ENCODE assay signal across 27 cellular contexts in genomic region chr10:88477343-88478085, GRCh38.
DNase-seq lines count a peak whose midpoint lies in the region; ATAC-seq, FAIRE-seq and TF ChIP-seq lines count a peak whose summit lies in the region.
"Had no signal": no experiment of that assay in that cellular context is flagged by ENCODE, and none has a peak within 500 bp of the region (broad histone marks: within the 10 kb centered on the region; RNA-seq: fewer than 3 reads in every experiment).

No MANE protein-coding gene starts in this region.

- H3K27me3 Mint-ChIP-seq in naive thymus-derived CD8-positive, alpha-beta T cell: peaks cover 0 to 3% (median 0%) of the 10 kb centered on the region in 5 donors
- H3K27me3 Mint-ChIP-seq: activated naive CD8-positive, alpha-beta T cell treated with anti-CD3 and anti-CD28 coated beads, Interleukin-2, amount 50 U/mL, for 24 hours; stimulated activated naive CD8-positive, alpha-beta T cell treated with anti-CD3 and anti-CD28 coated beads, Interleukin-15, Interleukin-2, amounts not matched to agents 100 ng/mL and 50 ng/mL, for 24 hours had no signal

- no peaks in the 10 kb centered on the region for H3K9me1 ChIP-seq in keratinocyte (ENCODE audit: control insufficient read depth, extremely low read depth, insufficient read depth, low read length)

- DNase-seq in D721Med (ENCODE audit: insufficient read length, low spot score): no peak
- no peak for DNase-seq in GM19239 (ENCODE audit: insufficient read length, low spot score)
- peak; percentile 37 for DNase-seq in epithelial cell of esophagus (ENCODE audit: low read depth)
- DNase-seq in keratinocyte (ENCODE audit: low read depth, low spot score): no peak
- no peak for DNase-seq in activated T-cell treated with anti-CD3 and anti-CD28 coated beads, Interleukin-2, amount 50 U/mL, for 48 hours
- DNase-seq in naive thymus-derived CD8-positive, alpha-beta T cell: no peak
- DNase-seq in uterus: no peak
- DNase-seq: activated CD4-positive, alpha-beta T cell treated with anti-CD3 and anti-CD28 coated beads for 4 hours; activated gamma-delta T cell; activated naive CD8-positive, alpha-beta T cell treated with anti-CD3 and anti-CD28 coated beads, Interleukin-2, amount 50 U/mL, for 24 hours; body of pancreas; DMS53; GDM1; H9; hypothalamus; immature natural killer cell; NCI-H1105; NCI-H187 treated with DMSO at 0.1 percent for 48 hours; NCI-H748 treated with DMSO at 0.1 percent for 48 hours; nucleus accumbens; small intestine had no signal

- intact Hi-C loops in uterus (cut with DNase I; ENCODE audit: low total_unique reads): no loop called here

- no peaks in the 10 kb centered on the region for H3K4me1 Mint-ChIP-seq in naive thymus-derived CD8-positive, alpha-beta T cell
- H3K4me1 Mint-ChIP-seq: activated naive CD8-positive, alpha-beta T cell treated with anti-CD3 and anti-CD28 coated beads, Interleukin-2, amount 50 U/mL, for 24 hours; immature natural killer cell had no signal

- H3K27me3 ChIP-seq in keratinocyte (ENCODE audit: control insufficient read depth, extremely low read depth, insufficient read depth, low read length): no peaks in the 10 kb centered on the region
- H3K27me3 ChIP-seq in uterus: no peaks in the 10 kb centered on the region
- H3K27me3 ChIP-seq: body of pancreas had no signal

- peaks cover 0 to 8% (median 4%) of the 10 kb centered on the region in 9 donors for H3K9me3 Mint-ChIP-seq in naive thymus-derived CD8-positive, alpha-beta T cell
- H3K9me3 Mint-ChIP-seq: H9; T-helper 2 cell treated with Interferon-gamma antibody and Interleukin-4, amounts not matched to agents 5 μg/mL and 100 μg/mL, for 36 hours had no signal

- H3K4me2 ChIP-seq in keratinocyte (ENCODE audit: control insufficient read depth, extremely low read depth, insufficient read depth, low read depth, low read length): peak overlapping the region; percentile 74

- no peak overlapping the region for H3K9ac ChIP-seq in keratinocyte (ENCODE audit: control insufficient read depth, extremely low read depth, insufficient read depth, low read length)

- H3K4me3 ChIP-seq in epithelial cell of esophagus (ENCODE audit: low read length): no peak overlapping the region
- no peak overlapping the region for H3K4me3 ChIP-seq in keratinocyte (ENCODE audit: control insufficient read depth in 2 of 3, extremely low read depth in 1 of 3, insufficient read depth in 2 of 3, low read depth in 1 of 3, low read length in 3 of 3)
- H3K4me3 ChIP-seq in uterus: no peak overlapping the region
- H3K4me3 ChIP-seq: body of pancreas, thoracic aorta had no signal

- H3K27ac ChIP-seq in keratinocyte (ENCODE audit: control insufficient read depth, insufficient read depth, low read length): peak overlapping the region; percentile 63
- no peak overlapping the region for H3K27ac ChIP-seq in uterus
- H3K27ac ChIP-seq: body of pancreas, thoracic aorta, VCaP had no signal

- H2AFZ ChIP-seq in keratinocyte (ENCODE audit: control insufficient read depth, low read length): no peak overlapping the region

- H3K4me1 ChIP-seq in keratinocyte (ENCODE audit: control insufficient read depth, extremely low read depth, insufficient read depth, low read length) (peaks cover 28% of the 10 kb centered on the region), uterus (peaks cover 6 to 7% of the 10 kb centered on the region in 2 donors)

- H3K36me3 ChIP-seq in keratinocyte (ENCODE audit: control insufficient read depth in 2 of 2, extremely low read depth in 1 of 2, insufficient read depth in 2 of 2, low read length in 2 of 2) (no peaks in the 10 kb centered on the region), uterus (no peaks in the 10 kb centered on the region)
- H3K36me3 ChIP-seq: thoracic aorta had no signal

- POLR2A ChIA-PET in naive thymus-derived CD8-positive, alpha-beta T cell (lab: Charles Lee): no interaction called here

- FAIRE-seq in D721Med (lab: Jason Lieb, UNC) (peak; percentile 81), GM19239 (lab: Jason Lieb, UNC) (peak; percentile 76), keratinocyte (lab: Jason Lieb, UNC) (peak; percentile 73)
- FAIRE-seq: small intestine had no signal

- H3K79me2 ChIP-seq in keratinocyte (ENCODE audit: control insufficient read depth, insufficient read depth, low read length): no peaks in the 10 kb centered on the region

- dilution Hi-C loops in keratinocyte (cut with MboI; ENCODE audit: extremely low pct_ligation_motif_present, low sequenced_read_pairs): no loop called here

- H3K9me3 ChIP-seq in keratinocyte (ENCODE audit: control insufficient read depth, low read depth, low read length) (no peaks in the 10 kb centered on the region), uterus (no peaks in the 10 kb centered on the region)
- H3K9me3 ChIP-seq: body of pancreas, thoracic aorta had no signal

- ATAC-seq in naive thymus-derived CD8-positive, alpha-beta T cell: no peak
- ATAC-seq: activated naive CD8-positive, alpha-beta T cell treated with anti-CD3 and anti-CD28 coated beads, Interleukin-2, amount 50 U/mL, for 24 hours; body of pancreas; left lobe of liver; SK-N-SH treated with all-trans-retinoic acid at 6 μM for 48 hours had no signal

- H3K36me3 Mint-ChIP-seq in naive thymus-derived CD8-positive, alpha-beta T cell: peaks cover 0 to 8% (median 2%) of the 10 kb centered on the region in 3 donors
- H3K36me3 Mint-ChIP-seq: immature natural killer cell had no signal

- no peak for TF ChIP-seq POLR2A in uterus (IDR thresholded peaks at IDR 0.05)

- H3K4me3 Mint-ChIP-seq in naive thymus-derived CD8-positive, alpha-beta T cell: no peak overlapping the region
- H3K4me3 Mint-ChIP-seq: activated naive CD8-positive, alpha-beta T cell treated with anti-CD3 and anti-CD28 coated beads, Interleukin-2, amount 50 U/mL, for 24 hours; H9; immature natural killer cell; stimulated activated naive CD8-positive, alpha-beta T cell treated with anti-CD3 and anti-CD28 coated beads, Interleukin-15, Interleukin-2, amounts not matched to agents 100 ng/mL and 50 ng/mL, for 24 hours; T-helper 2 cell treated with Interferon-gamma antibody and Interleukin-4, amounts not matched to agents 5 μg/mL and 100 μg/mL, for 36 hours had no signal

- no peak overlapping the region for H3K27ac Mint-ChIP-seq in naive thymus-derived CD8-positive, alpha-beta T cell
- H3K27ac Mint-ChIP-seq: activated naive CD8-positive, alpha-beta T cell treated with anti-CD3 and anti-CD28 coated beads, Interleukin-2, amount 50 U/mL, for 24 hours; H9; immature natural killer cell; stimulated activated naive CD8-positive, alpha-beta T cell treated with anti-CD3 and anti-CD28 coated beads, Interleukin-15, Interleukin-2, amounts not matched to agents 100 ng/mL and 50 ng/mL, for 24 hours; T-helper 2 cell treated with Interferon-gamma antibody and Interleukin-4, amounts not matched to agents 5 μg/mL and 100 μg/mL, for 36 hours had no signal

- TF ChIP-seq CTCF in D721Med (IDR thresholded peaks at IDR 0.05; ENCODE audit: insufficient read depth, missing control alignments) (no peak), epithelial cell of esophagus (IDR thresholded peaks at IDR 0.05; ENCODE audit: insufficient read depth, low read depth, low read length, missing control alignments) (no peak), keratinocyte (optimal IDR thresholded peaks at IDR 0.05 in 1 of 3, IDR thresholded peaks at IDR 0.05 in 1 of 3, conservative IDR thresholded peaks at IDR 0.05 in 1 of 3; ENCODE audit: extremely low read depth in 1 of 3, insufficient read depth in 2 of 3, low read length in 3 of 3) (no peak), uterus (IDR thresholded peaks at IDR 0.05) (no peak)

- H4K20me1 ChIP-seq in keratinocyte (ENCODE audit: control insufficient read depth, extremely low read depth, insufficient read depth, low read length): no peaks in the 10 kb centered on the region
